In genomic region chr12:6915023-6915788, GRCh38 we compare ENCODE assay signal across 7 cellular contexts. TPM values are rescaled to one million over a fixed set of nuclear protein-coding genes. Genes with fewer than 3 reads are reported as not detected.
DNase-seq lines count a peak whose midpoint lies in the region; TF ChIP-seq lines count a peak whose summit lies in the region.
"Had no signal": no experiment of that assay in that cellular context is flagged by ENCODE, and none has a peak within 500 bp of the region (broad histone marks: within the 10 kb centered on the region; RNA-seq: fewer than 3 reads in every experiment).

No MANE protein-coding gene starts in this region.

- CTCF ChIA-PET in RWPE1 (lab: Yijun Ruan, JAX), result no interaction called here

- no peak overlapping the region for H2AFZ ChIP-seq in fibroblast of lung (ENCODE audit: low read length)

- peaks cover 2% of the 10 kb centered on the region for H3K4me1 ChIP-seq in fibroblast of lung (ENCODE audit: control insufficient read depth, extremely low read depth, insufficient read depth, low read length)
- H3K4me1 ChIP-seq in subcutaneous abdominal adipose tissue (ENCODE audit: control insufficient read depth in 5 of 5, insufficient read depth in 5 of 5, low read length in 5 of 5), result peaks cover 0 to 18% (median 14%) of the 10 kb centered on the region in 5 donors

- DNase-seq in D341Med (ENCODE audit: low spot score) (peak; percentile 89), NCI-H345 treated with DMSO at 0.1 percent for 48 hours (lab: John Stamatoyannopoulos, UW; ENCODE audit: unreplicated experiment) (peak; percentile 25), fibroblast of lung (ENCODE audit: low read depth in 2 of 2) (no peak), RWPE1 (ENCODE audit: low spot score) (no peak), NOMO-1 treated with DMSO at 0.1 percent for 48 hours (lab: John Stamatoyannopoulos, UW; ENCODE audit: unreplicated experiment) (no peak)

- H3K36me3 ChIP-seq in fibroblast of lung (ENCODE audit: control insufficient read depth, insufficient read depth, low read length) (peaks cover 9% of the 10 kb centered on the region), subcutaneous abdominal adipose tissue (ENCODE audit: control insufficient read depth in 5 of 5, insufficient read depth in 5 of 5, low read length in 5 of 5) (peaks cover 0 to 5% (median 0%) of the 10 kb centered on the region in 5 donors)

- H3K27ac ChIP-seq in fibroblast of lung (ENCODE audit: insufficient read depth, low read length), result no peak overlapping the region
- no peak overlapping the region for H3K27ac ChIP-seq in subcutaneous abdominal adipose tissue (ENCODE audit: low read depth, low read length)
- no peak overlapping the region for H3K27ac ChIP-seq in RWPE1

- H3K4me3 ChIP-seq in fibroblast of lung (replicated peaks in 1 of 4; ENCODE audit: control extremely low read depth in 1 of 4, insufficient read depth in 1 of 4, low read depth in 3 of 4, low read length in 4 of 4), result peak overlapping the region; percentile 63 to 75 (median 70)
- H3K4me3 ChIP-seq in subcutaneous abdominal adipose tissue (ENCODE audit: low read depth in 1 of 5, low read length in 5 of 5), result peak overlapping the region; percentile 64 to 70 (median 68)

- POLR2A ChIA-PET in RWPE1 (lab: Yijun Ruan, JAX; ENCODE audit: low non-redundant PET), result no interaction called here

- H3K9ac ChIP-seq in fibroblast of lung (ENCODE audit: insufficient read depth, low read length) (peak overlapping the region; percentile 56), subcutaneous abdominal adipose tissue (ENCODE audit: low read length in 5 of 5) (peak overlapping the region in 2 of 5 donors; percentile 43 to 54)

- H4K20me1 ChIP-seq in fibroblast of lung (ENCODE audit: control insufficient read depth, extremely low read depth, insufficient read depth, low read length), result no peaks in the 10 kb centered on the region

- no peak for TF ChIP-seq CTCF in fibroblast of lung (conservative IDR thresholded peaks at IDR 0.05 in 1 of 2, IDR thresholded peaks at IDR 0.05 in 1 of 2; ENCODE audit: low read depth in 1 of 2, low read length in 2 of 2)
- no peak for TF ChIP-seq CTCF in RWPE1 (conservative IDR thresholded peaks at IDR 0.05; ENCODE audit: low read depth)

- no peaks in the 10 kb centered on the region for H3K9me3 ChIP-seq in fibroblast of lung (ENCODE audit: control insufficient read depth, insufficient read depth, low read depth, low read length)
- no peaks in the 10 kb centered on the region for H3K9me3 ChIP-seq in subcutaneous abdominal adipose tissue (ENCODE audit: control insufficient read depth in 5 of 5, low read length in 5 of 5)

- H3K4me2 ChIP-seq in fibroblast of lung (ENCODE audit: extremely low read depth, insufficient read depth, low read length), result peak overlapping the region; percentile 84

- no peaks in the 10 kb centered on the region for H3K27me3 ChIP-seq in fibroblast of lung (ENCODE audit: control insufficient read depth, insufficient read depth, low read length)
- H3K27me3 ChIP-seq in subcutaneous abdominal adipose tissue (ENCODE audit: control insufficient read depth in 5 of 5, insufficient read depth in 4 of 5, low read length in 5 of 5), result peaks cover 14 to 40% (median 35%) of the 10 kb centered on the region in 5 donors

- H3K79me2 ChIP-seq in fibroblast of lung (ENCODE audit: control insufficient read depth, insufficient read depth, low read length), result peaks cover 3% of the 10 kb centered on the region

RNA-seq across cellular contexts. Expression of gene ENO2, which starts 0.8 kb away (rescaled TPM):
- total RNA-seq in fibroblast of lung, result 20.3 TPM in 2 replicates
- polyA plus RNA-seq in fibroblast of lung, result 29.4 and 43.0 TPM in 2 replicates
- polyA plus RNA-seq in fibroblast of lung (2012), result 29.0 and 41.2 TPM in 2 replicates
- polyA minus RNA-seq in fibroblast of lung (ENCODE audit: low replicate concordance), result 40.4 and 68.7 TPM in 2 replicates

RNA-seq across cellular contexts. Expression of gene LRRC23, which starts 10.6 kb away (rescaled TPM):
- 9.6 and 14.9 TPM in 2 replicates for total RNA-seq in fibroblast of lung
- 5.6 and 6.4 TPM in 2 replicates for polyA plus RNA-seq in fibroblast of lung
- 5.6 and 5.7 TPM in 2 replicates for polyA plus RNA-seq in fibroblast of lung (2012)
- 4.1 and 14.3 TPM in 2 replicates for polyA minus RNA-seq in fibroblast of lung (ENCODE audit: low replicate concordance)

RNA-seq across cellular contexts. Expression of gene ATN1, which starts 12.6 kb away (rescaled TPM):
- 8.2 and 21.5 TPM in 2 replicates for total RNA-seq in fibroblast of lung
- polyA plus RNA-seq in fibroblast of lung, result 9.4 and 14.5 TPM in 2 replicates
- polyA plus RNA-seq in fibroblast of lung (2012), result 65.1 and 76.2 TPM in 2 replicates
- 192 and 200 TPM in 2 replicates for polyA minus RNA-seq in fibroblast of lung (ENCODE audit: low replicate concordance)

RNA-seq across cellular contexts. Expression of gene RNU7-1, which starts 28.4 kb away (rescaled TPM):
- not detected in 2 replicates for total RNA-seq in fibroblast of lung
- polyA plus RNA-seq in fibroblast of lung, result not detected in 2 replicates
- polyA plus RNA-seq in fibroblast of lung (2012), result not detected in 2 replicates
- not detected in 2 replicates for polyA minus RNA-seq in fibroblast of lung (ENCODE audit: low replicate concordance)
- total RNA-seq: T-helper 2 cell treated with Interferon-gamma antibody and Interleukin-4, amounts not matched to agents 100 ng/mL and 5 ng/mL, for 36 hours had no signal

RNA-seq across cellular contexts. Expression of gene C12orf57, which starts 28.6 kb away (rescaled TPM):
- total RNA-seq in fibroblast of lung, result 107 and 177 TPM in 2 replicates
- 172 and 220 TPM in 2 replicates for polyA plus RNA-seq in fibroblast of lung
- polyA plus RNA-seq in fibroblast of lung (2012), result 181 and 214 TPM in 2 replicates
- 60.1 and 67.8 TPM in 2 replicates for polyA minus RNA-seq in fibroblast of lung (ENCODE audit: low replicate concordance)

Comparison
In these comparisons a context has a peak if more than half of its experiments do, and no peak if none do; other contexts are left out.
1. DNase-seq: peak in D341Med (single experiment) and NCI-H345 treated with DMSO at 0.1 percent for 48 hours (single experiment); none in fibroblast of lung (0 of 2), RWPE1 (single experiment) and NOMO-1 treated with DMSO at 0.1 percent for 48 hours (single experiment).